16 cellular contexts compared by ENCODE assay signal in the genomic region with DNA sequence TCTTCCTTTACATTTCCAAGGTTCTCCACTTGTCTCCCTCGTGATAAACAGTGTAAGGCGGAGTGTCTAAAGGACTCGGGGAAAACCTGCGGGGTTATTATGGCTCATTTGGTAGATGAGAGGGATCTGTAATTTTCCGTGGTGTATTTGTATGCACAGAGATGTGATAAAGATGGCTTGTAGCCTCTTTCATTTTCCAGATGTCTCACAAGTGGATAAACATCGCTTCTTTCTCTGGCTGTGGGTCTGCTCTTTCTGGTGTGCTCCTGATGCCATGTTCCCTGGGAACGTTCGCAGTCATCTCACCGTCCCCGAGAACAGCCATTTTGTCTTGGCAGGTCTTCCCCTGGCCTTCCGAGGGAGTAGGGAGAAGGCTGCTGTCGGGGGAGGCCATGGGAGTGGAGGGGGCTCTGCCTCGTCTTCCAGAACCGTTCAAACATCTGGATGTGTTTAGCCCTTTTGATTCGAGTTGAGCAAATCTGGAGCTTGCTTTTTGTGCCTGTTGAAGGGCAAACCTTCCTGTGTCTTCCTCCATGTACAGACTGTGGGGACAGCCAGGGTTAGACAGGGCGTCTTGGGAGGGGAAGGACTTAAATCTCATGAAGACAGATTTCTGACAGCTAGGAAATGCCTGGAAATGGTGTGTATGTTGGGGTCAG.
DNase-seq lines count a peak whose midpoint lies in the region; ATAC-seq and TF ChIP-seq lines count a peak whose summit lies in the region.
"Had no signal": no experiment of that assay in that cellular context is flagged by ENCODE, and none has a peak within 500 bp of the region (broad histone marks: within the 10 kb centered on the region; RNA-seq: fewer than 3 reads in every experiment).

No MANE protein-coding gene starts in this region.

- no peak for TF ChIP-seq POLR2A in uterus (IDR thresholded peaks at IDR 0.05)

- H3K27me3 Mint-ChIP-seq in activated CD4-positive, alpha-beta memory T cell treated with anti-CD3 and anti-CD28 coated beads for 36 hours, result no peaks in the 10 kb centered on the region
- H3K27me3 Mint-ChIP-seq in activated CD8-positive, alpha-beta T cell treated with anti-CD3 and anti-CD28 coated beads for 36 hours, result no peaks in the 10 kb centered on the region
- H3K27me3 Mint-ChIP-seq: activated naive CD8-positive, alpha-beta T cell treated with anti-CD3 and anti-CD28 coated beads, Interleukin-2, amount 10 ng/mL, durations not matched to agents 7 days and 5 days; dendritic cell treated with granulocyte-macrophage colony-stimulating factor and Interleukin-4, amounts not matched to agents 40 ng/mL and 50 ng/mL, for 4 days had no signal

- H3K36me3 Mint-ChIP-seq in activated CD4-positive, alpha-beta memory T cell treated with anti-CD3 and anti-CD28 coated beads for 36 hours, result peaks cover 2% of the 10 kb centered on the region
- no peaks in the 10 kb centered on the region for H3K36me3 Mint-ChIP-seq in activated CD8-positive, alpha-beta T cell treated with anti-CD3 and anti-CD28 coated beads for 36 hours (ENCODE audit: low read depth)

- peaks cover 12% of the 10 kb centered on the region for H3K4me1 Mint-ChIP-seq in activated CD4-positive, alpha-beta memory T cell treated with anti-CD3 and anti-CD28 coated beads for 36 hours (ENCODE audit: low read depth)
- peaks cover 13% of the 10 kb centered on the region for H3K4me1 Mint-ChIP-seq in activated CD8-positive, alpha-beta T cell treated with anti-CD3 and anti-CD28 coated beads for 36 hours (ENCODE audit: low read depth)
- H3K4me1 Mint-ChIP-seq: activated naive CD8-positive, alpha-beta T cell treated with anti-CD3 and anti-CD28 coated beads, Interleukin-2, amount 10 ng/mL, durations not matched to agents 7 days and 5 days had no signal

- no peak for ATAC-seq in activated CD8-positive, alpha-beta T cell treated with anti-CD3 and anti-CD28 coated beads for 36 hours
- ATAC-seq in GM21367 (IDR thresholded peaks at IDR 0.05; ENCODE audit: unreplicated experiment), result no peak

- DNase-seq in NCI-H82 (lab: John Stamatoyannopoulos, UW) (peak; percentile 64), NCI-H82 treated with DMSO at 0.1 percent for 48 hours (lab: John Stamatoyannopoulos, UW; ENCODE audit: unreplicated experiment) (no peak), SK-N-MC (ENCODE audit: low read depth, low spot score) (no peak), uterus (peak in 1 of 2 donors; percentile 36)
- no peak for DNase-seq in activated CD4-positive, alpha-beta memory T cell treated with anti-CD3 and anti-CD28 coated beads for 36 hours
- no peak for DNase-seq in activated CD8-positive, alpha-beta T cell treated with anti-CD3 and anti-CD28 coated beads for 36 hours
- DNase-seq: activated naive CD8-positive, alpha-beta T cell treated with anti-CD3 and anti-CD28 coated beads, Interleukin-2, amount 10 ng/mL, durations not matched to agents 7 days and 5 days; kidney glomerular epithelial cell; MG63; NCI-H526; tibial artery had no signal

- H3K4me3 Mint-ChIP-seq in activated CD4-positive, alpha-beta memory T cell treated with anti-CD3 and anti-CD28 coated beads for 36 hours, result no peak overlapping the region
- no peak overlapping the region for H3K4me3 Mint-ChIP-seq in activated CD8-positive, alpha-beta T cell treated with anti-CD3 and anti-CD28 coated beads for 36 hours
- H3K4me3 Mint-ChIP-seq: activated naive CD8-positive, alpha-beta T cell treated with anti-CD3 and anti-CD28 coated beads, Interleukin-2, amount 10 ng/mL, durations not matched to agents 7 days and 5 days; dendritic cell treated with granulocyte-macrophage colony-stimulating factor and Interleukin-4, amounts not matched to agents 40 ng/mL and 50 ng/mL, for 4 days; nephron had no signal

- no peak overlapping the region for H3K9ac ChIP-seq in SK-N-MC (ENCODE audit: insufficient read length)
- no peak overlapping the region for H3K9ac ChIP-seq in iPS-18a (ENCODE audit: low read length)

- H3K27me3 ChIP-seq in iPS-18a (ENCODE audit: control insufficient read depth, insufficient read depth, low read length) (no peaks in the 10 kb centered on the region), uterus (no peaks in the 10 kb centered on the region)
- H3K27me3 ChIP-seq: MG63, tibial artery had no signal

- no peaks in the 10 kb centered on the region for H3K36me3 ChIP-seq in SK-N-MC (ENCODE audit: insufficient read depth, low read length)
- no peaks in the 10 kb centered on the region for H3K36me3 ChIP-seq in iPS-18a (ENCODE audit: control insufficient read depth, low read depth, low read length)
- no peaks in the 10 kb centered on the region for H3K36me3 ChIP-seq in uterus
- H3K36me3 ChIP-seq: MG63, tibial artery had no signal

- peaks cover 24% of the 10 kb centered on the region for H3K4me1 ChIP-seq in iPS-18a (ENCODE audit: control insufficient read depth, low read depth, low read length)
- no peaks in the 10 kb centered on the region for H3K4me1 ChIP-seq in uterus

- intact Hi-C loops in uterus (cut with DNase I; ENCODE audit: low total_unique reads), result no loop called here
- intact Hi-C loops in activated CD4-positive, alpha-beta memory T cell treated with anti-CD3 and anti-CD28 coated beads for 36 hours (cut with micrococcal nuclease), result loop anchor here (2.0 kb wide), 1 partner anchor 44 kb away; no protein-coding TSS in a partner anchor
- intact Hi-C loops in activated CD8-positive, alpha-beta T cell treated with anti-CD3 and anti-CD28 coated beads for 36 hours (cut with micrococcal nuclease), result no loop called here

- H3K27ac ChIP-seq in SK-N-MC, result peak overlapping the region; percentile 86
- H3K27ac ChIP-seq in iPS-18a (ENCODE audit: low read length), result peak overlapping the region; percentile 80
- peak overlapping the region; percentile 72 to 78 for H3K27ac ChIP-seq in uterus
- H3K27ac ChIP-seq: tibial artery had no signal

- no peak for TF ChIP-seq CTCF in uterus (IDR thresholded peaks at IDR 0.05)
- TF ChIP-seq CTCF in activated CD8-positive, alpha-beta T cell treated with anti-CD3 and anti-CD28 coated beads for 36 hours (IDR thresholded peaks at IDR 0.05), result no peak

- no peak overlapping the region for H3K27ac Mint-ChIP-seq in activated CD4-positive, alpha-beta memory T cell treated with anti-CD3 and anti-CD28 coated beads for 36 hours
- H3K27ac Mint-ChIP-seq in activated CD8-positive, alpha-beta T cell treated with anti-CD3 and anti-CD28 coated beads for 36 hours, result no peak overlapping the region
- H3K27ac Mint-ChIP-seq: activated naive CD8-positive, alpha-beta T cell treated with anti-CD3 and anti-CD28 coated beads, Interleukin-2, amount 10 ng/mL, durations not matched to agents 7 days and 5 days; dendritic cell treated with granulocyte-macrophage colony-stimulating factor and Interleukin-4, amounts not matched to agents 40 ng/mL and 50 ng/mL, for 4 days; nephron had no signal

- POLR2A ChIA-PET in activated CD4-positive, alpha-beta memory T cell treated with anti-CD3 and anti-CD28 coated beads for 36 hours (lab: Charles Lee), result interaction anchor here (0.6 kb wide), 1 partner anchor 48 kb away, joined by 4 read pairs; no protein-coding TSS in a partner anchor
- POLR2A ChIA-PET in activated CD8-positive, alpha-beta T cell treated with anti-CD3 and anti-CD28 coated beads for 36 hours (lab: Charles Lee), result no interaction called here

- H3K9me3 ChIP-seq in SK-N-MC (ENCODE audit: low read depth, low read length) (no peaks in the 10 kb centered on the region), iPS-18a (ENCODE audit: control insufficient read depth, low read depth, low read length) (no peaks in the 10 kb centered on the region), uterus (no peaks in the 10 kb centered on the region)
- H3K9me3 ChIP-seq: MG63, tibial artery had no signal

- H3K9me3 Mint-ChIP-seq in activated CD4-positive, alpha-beta memory T cell treated with anti-CD3 and anti-CD28 coated beads for 36 hours, result no peaks in the 10 kb centered on the region
- H3K9me3 Mint-ChIP-seq in activated CD8-positive, alpha-beta T cell treated with anti-CD3 and anti-CD28 coated beads for 36 hours, result no peaks in the 10 kb centered on the region
- H3K9me3 Mint-ChIP-seq: activated naive CD8-positive, alpha-beta T cell treated with anti-CD3 and anti-CD28 coated beads, Interleukin-2, amount 10 ng/mL, durations not matched to agents 7 days and 5 days; dendritic cell treated with granulocyte-macrophage colony-stimulating factor and Interleukin-4, amounts not matched to agents 40 ng/mL and 50 ng/mL, for 4 days; nephron had no signal

- H3K4me3 ChIP-seq in SK-N-MC, result peak overlapping the region; percentile 54
- H3K4me3 ChIP-seq in iPS-18a (ENCODE audit: low read length), result no peak overlapping the region
- H3K4me3 ChIP-seq in uterus, result no peak overlapping the region
- H3K4me3 ChIP-seq: MG63, skin epidermis, tibial artery had no signal

- CTCF ChIA-PET in activated CD4-positive, alpha-beta memory T cell treated with anti-CD3 and anti-CD28 coated beads for 36 hours (lab: Charles Lee), result interaction anchor here (0.7 to 1.7 kb wide), 2 partner anchors 165 to 262 kb away, joined by 3 to 4 read pairs; no protein-coding TSS in a partner anchor
- CTCF ChIA-PET in activated CD8-positive, alpha-beta T cell treated with anti-CD3 and anti-CD28 coated beads for 36 hours (lab: Charles Lee), result interaction anchor here (1.3 kb wide), 1 partner anchor 9 kb away, joined by 6 read pairs; no protein-coding TSS in a partner anchor
